ENCODE assay signal across 1 cellular context in genomic region chr1:52365746-52366516, GRCh38.
TF ChIP-seq lines count a peak whose summit lies in the region.

CC2D1B (minus strand) TSS chr1:52366205; CDS start chr1:52364620, 1,585 bp downstream.

TF ChIP-seq in HEK293, 187 proteins besides CTCF, POLR2A, EP300 and RAD21 (continued from another document and continues in another):
- no peak for TF ChIP-seq ZNF280D (tag by site-specific recombination; IDR thresholded peaks at IDR 0.05)
- no peak for TF ChIP-seq ZNF112 (tag by site-specific recombination; IDR thresholded peaks at IDR 0.05)
- peak; percentile 80 for TF ChIP-seq KLF7 (tag by site-specific recombination; IDR thresholded peaks at IDR 0.05; ENCODE audit: borderline replicate concordance)
- no peak for TF ChIP-seq ZNF521 (tag by site-specific recombination; IDR thresholded peaks at IDR 0.05)
- no peak for TF ChIP-seq ZNF18 (tag by site-specific recombination; IDR thresholded peaks at IDR 0.05)
- no peak for TF ChIP-seq ZNF623 (tag by site-specific recombination; IDR thresholded peaks at IDR 0.05)
- no peak for TF ChIP-seq ZNF830 (tag by site-specific recombination; IDR thresholded peaks at IDR 0.05; ENCODE audit: low read depth)
- no peak for TF ChIP-seq ZNF624 (tag by site-specific recombination; IDR thresholded peaks at IDR 0.05)
- no peak for TF ChIP-seq ZNF571 (tag by site-specific recombination; IDR thresholded peaks at IDR 0.05)
- no peak for TF ChIP-seq BCL6B (tag by site-specific recombination; IDR thresholded peaks at IDR 0.05)
- no peak for TF ChIP-seq ZNF423 (tag by site-specific recombination; IDR thresholded peaks at IDR 0.05)
- peak; percentile 89 for TF ChIP-seq ZFP37 (tag by site-specific recombination; IDR thresholded peaks at IDR 0.05)
- no peak for TF ChIP-seq ZNF214 (tag by site-specific recombination; IDR thresholded peaks at IDR 0.05; ENCODE audit: borderline replicate concordance)
- TF ChIP-seq TCF7L2 (IDR thresholded peaks at IDR 0.05; ENCODE audit: borderline replicate concordance, low read depth, low read length) = no peak
- TF ChIP-seq ZNF596 (tag by site-specific recombination; IDR thresholded peaks at IDR 0.05) = no peak
- peak; percentile 96 for TF ChIP-seq ZIC2 (tag by site-specific recombination; IDR thresholded peaks at IDR 0.05)
- TF ChIP-seq ZSCAN4 (tag by site-specific recombination; IDR thresholded peaks at IDR 0.05) = no peak
- TF ChIP-seq ZXDB (tag by site-specific recombination; IDR thresholded peaks at IDR 0.05) = peak; percentile 48; the same call in 1 of the 2 replicates
- no peak for TF ChIP-seq ZBTB21 (tag by site-specific recombination; IDR thresholded peaks at IDR 0.05)
- peak; percentile 93 for TF ChIP-seq GLIS1 (tag by site-specific recombination; IDR thresholded peaks at IDR 0.05)
- no peak for TF ChIP-seq TRIM28 (IDR thresholded peaks at IDR 0.05; ENCODE audit: borderline replicate concordance, low read length)
- TF ChIP-seq ZNF555 (tag by site-specific recombination; conservative IDR thresholded peaks at IDR 0.05) = no peak
- no peak for TF ChIP-seq ZNF626 (tag by site-specific recombination; IDR thresholded peaks at IDR 0.05)
- TF ChIP-seq ZNF560 (tag by site-specific recombination; IDR thresholded peaks at IDR 0.05; ENCODE audit: borderline replicate concordance) = no peak
- no peak for TF ChIP-seq BCL11B (tag by site-specific recombination; IDR thresholded peaks at IDR 0.05; ENCODE audit: low read depth)
- peak; percentile 89 for TF ChIP-seq KLF1 (tag by site-specific recombination; IDR thresholded peaks at IDR 0.05)
- no peak for TF ChIP-seq ZNF670 (tag by site-specific recombination; IDR thresholded peaks at IDR 0.05; ENCODE audit: low read depth)
- TF ChIP-seq ZNF37A (tag by site-specific recombination; IDR thresholded peaks at IDR 0.05) = no peak
- TF ChIP-seq ZBTB17 (tag by site-specific recombination; IDR thresholded peaks at IDR 0.05) = no peak
- TF ChIP-seq MZF1 (tag by site-specific recombination; IDR thresholded peaks at IDR 0.05; ENCODE audit: borderline replicate concordance) = peak; percentile 32
- TF ChIP-seq SP2 (tag by site-specific recombination; IDR thresholded peaks at IDR 0.05) = peak; percentile 99
- TF ChIP-seq ZNF366 (tag by site-specific recombination; conservative IDR thresholded peaks at IDR 0.05) = peak; percentile 84
- peak; percentile 71; the same call in 1 of the 2 replicates for TF ChIP-seq IKZF3 (tag by site-specific recombination; IDR thresholded peaks at IDR 0.05)
- TF ChIP-seq ZNF394 (tag by site-specific recombination; IDR thresholded peaks at IDR 0.05; ENCODE audit: borderline replicate concordance) = peak; percentile 76; the same call in 1 of the 2 replicates
- TF ChIP-seq REST (tag by site-specific recombination; IDR thresholded peaks at IDR 0.05) = peak; percentile 39; the same call in 1 of the 2 replicates
- no peak; the same call in 1 of the 2 replicates for TF ChIP-seq ZNF629 (tag by site-specific recombination; IDR thresholded peaks at IDR 0.05)
- no peak for TF ChIP-seq ZNF157 (tag by site-specific recombination; IDR thresholded peaks at IDR 0.05)
- TF ChIP-seq ZNF19 (tag by site-specific recombination; IDR thresholded peaks at IDR 0.05; ENCODE audit: low read depth) = no peak
- no peak for TF ChIP-seq ZNF433 (tag by site-specific recombination; IDR thresholded peaks at IDR 0.05; ENCODE audit: low read depth)
- peak; percentile 69 for TF ChIP-seq ZNF335 (tag by site-specific recombination; conservative IDR thresholded peaks at IDR 0.05)
- peak; percentile 98 for TF ChIP-seq KLF10 (tag by site-specific recombination; IDR thresholded peaks at IDR 0.05)
- TF ChIP-seq ZNF26 (tag by site-specific recombination; IDR thresholded peaks at IDR 0.05) = no peak
- TF ChIP-seq ZBTB48 (tag by site-specific recombination; IDR thresholded peaks at IDR 0.05) = peak; percentile 58; the same call in 1 of the 2 replicates
- TF ChIP-seq KLF16 (tag by site-specific recombination; IDR thresholded peaks at IDR 0.05) = peak; percentile 78
- TF ChIP-seq GLI4 (tag by site-specific recombination; IDR thresholded peaks at IDR 0.05) = 0 out of 2 replicates have a peak, but pooled peaks have one; percentile 67
- TF ChIP-seq ZSCAN23 (tag by site-specific recombination; IDR thresholded peaks at IDR 0.05) = peak; percentile 61; the same call in 1 of the 2 replicates
- TF ChIP-seq ZSCAN30 (tag by site-specific recombination; IDR thresholded peaks at IDR 0.05) = peak; percentile 80
- no peak for TF ChIP-seq ZFP3 (tag by site-specific recombination; IDR thresholded peaks at IDR 0.05; ENCODE audit: low read depth)
- peak; percentile 90 for TF ChIP-seq ZBTB20 (tag by site-specific recombination; IDR thresholded peaks at IDR 0.05)
- peak; percentile 80 for TF ChIP-seq EGR2 (tag by site-specific recombination; IDR thresholded peaks at IDR 0.05; ENCODE audit: low read depth)
- TF ChIP-seq ZNF24 (tag by site-specific recombination; IDR thresholded peaks at IDR 0.05) = no peak; the same call in 1 of the 2 replicates
- TF ChIP-seq ZNF510 (tag by site-specific recombination; IDR thresholded peaks at IDR 0.05; ENCODE audit: insufficient replicate concordance) = no peak
- TF ChIP-seq YY2 (tag by site-specific recombination; IDR thresholded peaks at IDR 0.05) = no peak
- no peak for TF ChIP-seq ZNF747 (tag by site-specific recombination; IDR thresholded peaks at IDR 0.05)
- TF ChIP-seq ZSCAN18 (tag by site-specific recombination; IDR thresholded peaks at IDR 0.05) = no peak
- TF ChIP-seq ZBTB26 (tag by site-specific recombination; optimal IDR thresholded peaks at IDR 0.05) = peak; percentile 98
- TF ChIP-seq ZNF341 (tag by site-specific recombination; IDR thresholded peaks at IDR 0.05; ENCODE audit: low read depth) = peak; percentile 81
- no peak; the same call in 1 of the 2 replicates for TF ChIP-seq ZFP69B (tag by site-specific recombination; IDR thresholded peaks at IDR 0.05)
